ENCODE assay signal across 12 cellular contexts in genomic region chr7:27116962-27117686, GRCh38. TPM values are rescaled to one million over a fixed set of nuclear protein-coding genes. Genes with fewer than 3 reads are reported as not detected.
A peak's percentile ranks its signal among the peaks of the same experiment; 100 is the strongest.
DNase-seq lines count a peak whose midpoint lies in the region; ATAC-seq and TF ChIP-seq lines count a peak whose summit lies in the region.
"Had no signal": no experiment of that assay in that cellular context is flagged by ENCODE, and none has a peak within 500 bp of the region (broad histone marks: within the 10 kb centered on the region; RNA-seq: fewer than 3 reads in every experiment).

No MANE protein-coding gene starts in this region.

- no peaks in the 10 kb centered on the region for H3K27me3 ChIP-seq in kidney epithelial cell (ENCODE audit: control insufficient read depth, insufficient read depth, low read length)
- H3K27me3 ChIP-seq in tibial nerve = peaks cover 0 to 47% of the 10 kb centered on the region in 2 donors
- H3K27me3 ChIP-seq: ovary, suprapubic skin had no signal

- 78 to 80% methylated on average over 9 of the region's 9 CpGs for WGBS in tibial nerve, 2 donors

- peak overlapping the region in 3 of 4 donors; percentile 19 to 83 (median 29) for H3K27ac ChIP-seq in tibial nerve
- H3K27ac ChIP-seq: epithelial cell of prostate, suprapubic skin had no signal

- DNase-seq in astrocyte of the spinal cord (ENCODE audit: low read depth, low spot score) (no peak), kidney epithelial cell (ENCODE audit: low read depth) (no peak), tibial nerve (ENCODE audit: low spot score in 2 of 2) (no peak), SIG-M5 (lab: John Stamatoyannopoulos, UW) (no peak)
- DNase-seq: HCEC 1CT; Kasumi-1; NCI-H345; stimulated activated CD4-positive, alpha-beta T cell treated with anti-CD3 and anti-CD28 coated beads, Interleukin-4, amount 100 ng/mL, for 4 hours had no signal

- H3K36me3 ChIP-seq in kidney epithelial cell (ENCODE audit: control insufficient read depth, insufficient read depth, low read length) (peaks cover 3% of the 10 kb centered on the region), tibial nerve (peaks cover 0 to 10% (median 0%) of the 10 kb centered on the region in 3 donors)
- H3K36me3 ChIP-seq: ovary, suprapubic skin had no signal

- TF ChIP-seq EP300 in tibial nerve (IDR thresholded peaks at IDR 0.05) = no peak

- TF ChIP-seq CTCF in astrocyte of the spinal cord (IDR thresholded peaks at IDR 0.05; ENCODE audit: low read depth, low read length) = no peak
- no peak for TF ChIP-seq CTCF in kidney epithelial cell (IDR thresholded peaks at IDR 0.05; ENCODE audit: insufficient read depth, low read length, poor library complexity, severe bottlenecking)
- no peak for TF ChIP-seq CTCF in tibial nerve (IDR thresholded peaks at IDR 0.05)

- H3K4me3 ChIP-seq in astrocyte of the spinal cord (ENCODE audit: low read depth, low read length) = peak overlapping the region; percentile 89
- peak overlapping the region; percentile 74 for H3K4me3 ChIP-seq in kidney epithelial cell (ENCODE audit: low read depth, low read length)
- no peak overlapping the region for H3K4me3 ChIP-seq in tibial nerve
- H3K4me3 ChIP-seq: ovary had no signal

- TF ChIP-seq POLR2A in tibial nerve (IDR thresholded peaks at IDR 0.05) = no peak

- in situ Hi-C loops in astrocyte of the spinal cord (cut with HindIII; ENCODE audit: low sequenced_read_pairs) = no loop called here

- peaks cover 0 to 53% (median 1%) of the 10 kb centered on the region in 4 donors for H3K4me1 ChIP-seq in tibial nerve

- ATAC-seq in GM18873 (IDR thresholded peaks at IDR 0.05; ENCODE audit: low FRiP score, unreplicated experiment) = no peak

- H3K9me3 ChIP-seq in tibial nerve = no peaks in the 10 kb centered on the region
- H3K9me3 ChIP-seq: ovary, suprapubic skin had no signal

RNA-seq across cellular contexts. Expression of gene HOXA4, which starts 13.4 kb away (rescaled TPM):
- total RNA-seq in kidney epithelial cell (4.5 and 7.4 TPM in 2 replicates), tibial nerve (1 to 10 TPM; 4.4 to 6.3 (median 4.7) TPM)

RNA-seq across cellular contexts. Expression of gene HOXA2, which starts 14.6 kb away (rescaled TPM):
- total RNA-seq in kidney epithelial cell = 0.34 and 1.1 TPM in 2 replicates
- total RNA-seq in tibial nerve = 1 to 10 TPM; 2.5 to 5.9 (median 5.2) TPM

RNA-seq across cellular contexts. Expression of gene HOXA1, which starts 21.3 kb away (rescaled TPM):
- total RNA-seq in kidney epithelial cell = 2.8 and 4.3 TPM in 2 replicates
- 1 to 10 TPM in 2 of 4 donors, under 1 TPM in 2; 0.44 to 2.1 (median 1.2) TPM for total RNA-seq in tibial nerve

RNA-seq across cellular contexts. Expression of gene HOXA5, which starts 26.4 kb away (rescaled TPM):
- total RNA-seq in kidney epithelial cell (18.8 and 19.1 TPM in 2 replicates), tibial nerve (10 to 100 TPM; 12.0 to 25.9 (median 16.6) TPM)

RNA-seq across cellular contexts. Expression of gene HOXA6, which starts 30.4 kb away (rescaled TPM):
- total RNA-seq in kidney epithelial cell = 4.8 and 10.5 TPM in 2 replicates
- 10 to 100 TPM; 11.1 to 30.9 (median 18.7) TPM for total RNA-seq in tibial nerve

Comparison
In these comparisons a context has a peak if more than half of its experiments do, and no peak if none do; other contexts are left out.
1. H3K4me3 ChIP-seq: peak in astrocyte of the spinal cord (single experiment) and kidney epithelial cell (single experiment); none in tibial nerve (0 of 4).